In the genomic region with DNA sequence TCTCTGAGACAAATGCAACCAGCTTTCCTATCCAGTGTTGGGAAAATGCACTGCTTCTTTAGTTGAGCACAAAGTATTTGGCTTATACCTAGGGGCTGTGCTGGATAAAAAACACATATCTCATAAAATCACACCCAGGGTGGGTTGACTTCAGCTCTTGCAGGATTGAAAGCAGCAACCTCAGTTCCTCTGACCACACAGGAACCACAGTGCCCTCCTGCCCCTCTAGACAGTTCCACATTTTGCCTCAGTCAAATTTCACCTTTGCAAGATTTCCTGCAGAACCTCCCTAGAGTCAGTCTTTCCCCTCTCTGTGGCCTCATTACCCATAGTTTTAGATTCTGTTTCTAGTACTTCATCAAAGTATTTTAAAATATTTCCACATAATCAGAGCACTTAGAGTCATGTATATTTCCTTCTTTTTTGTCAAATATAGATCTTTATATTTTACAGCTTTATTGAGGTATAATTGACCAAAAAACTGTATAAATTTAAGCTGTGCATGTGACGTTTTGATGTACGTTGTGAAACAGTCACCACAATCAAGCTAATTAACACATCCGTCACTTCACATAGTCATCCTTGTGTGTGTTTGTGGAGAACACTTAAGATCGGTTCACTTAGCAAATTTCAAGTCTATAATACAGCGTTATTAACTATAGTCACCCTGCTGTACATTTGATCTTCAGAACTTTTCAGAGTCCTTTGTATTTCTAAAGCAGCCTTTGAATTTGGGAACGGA, we compare ENCODE assay signal across 9 cellular contexts. TPM values are rescaled to one million over a fixed set of nuclear protein-coding genes. Genes with fewer than 3 reads are reported as not detected.
DNase-seq lines count a peak whose midpoint lies in the region; ATAC-seq, FAIRE-seq and TF ChIP-seq lines count a peak whose summit lies in the region.
"Had no signal": no experiment of that assay in that cellular context is flagged by ENCODE, and none has a peak within 500 bp of the region (broad histone marks: within the 10 kb centered on the region; RNA-seq: fewer than 3 reads in every experiment).

No MANE protein-coding gene starts in this region.

- H3K36me3 ChIP-seq in Karpas-422 (ENCODE audit: insufficient read depth, low read length): no peaks in the 10 kb centered on the region
- no peaks in the 10 kb centered on the region for H3K36me3 ChIP-seq in kidney (ENCODE audit: control insufficient read depth in 1 of 2, insufficient read depth in 2 of 2, low read length in 2 of 2)
- H3K36me3 ChIP-seq in spleen: no peaks in the 10 kb centered on the region
- H3K36me3 ChIP-seq: upper lobe of left lung had no signal

- H3K27me3 Mint-ChIP-seq in naive B cell: no peaks in the 10 kb centered on the region
- peaks cover 41% of the 10 kb centered on the region for H3K27me3 Mint-ChIP-seq in mesothelial cell of epicardium (ENCODE audit: low read depth)

- H2AFZ ChIP-seq in Karpas-422 (ENCODE audit: low read length): no peak overlapping the region

- ATAC-seq in GM18868 (IDR thresholded peaks at IDR 0.05; ENCODE audit: unreplicated experiment) (peak; percentile 56), GM21786 (IDR thresholded peaks at IDR 0.05; ENCODE audit: unreplicated experiment) (peak; percentile 82), naive B cell (ENCODE audit: low read depth in 2 of 2) (peak; percentile 87)

- no peak for TF ChIP-seq CTCF in mesothelial cell of epicardium (IDR thresholded peaks at IDR 0.05; ENCODE audit: unreplicated experiment)
- TF ChIP-seq CTCF in kidney (IDR thresholded peaks at IDR 0.05; ENCODE audit: borderline replicate concordance, extremely low read depth, insufficient read depth): no peak
- no peak for TF ChIP-seq CTCF in spleen (IDR thresholded peaks at IDR 0.05 in 8 of 11, conservative IDR thresholded peaks at IDR 0.05 in 3 of 11)

- peaks cover 14% of the 10 kb centered on the region for H3K4me1 ChIP-seq in Karpas-422 (ENCODE audit: low read length)
- no peaks in the 10 kb centered on the region for H3K4me1 ChIP-seq in kidney (ENCODE audit: control insufficient read depth in 1 of 2, insufficient read depth in 1 of 2, low read depth in 1 of 2, low read length in 2 of 2)
- H3K4me1 ChIP-seq in spleen: peaks cover 4 to 69% (median 33%) of the 10 kb centered on the region in 6 donors

- H3K9me3 ChIP-seq in Karpas-422 (ENCODE audit: low read length): no peaks in the 10 kb centered on the region
- H3K9me3 ChIP-seq in kidney (ENCODE audit: control insufficient read depth in 1 of 2, low read length in 2 of 2): peaks cover 0 to 6% of the 10 kb centered on the region in 2 donors
- H3K9me3 ChIP-seq in spleen: peaks cover 0 to 9% (median 2%) of the 10 kb centered on the region in 8 donors

- 24 to 46% (median 33%) methylated on average over 6 of the region's 6 CpGs for WGBS in spleen, 5 donors

- H3K36me3 Mint-ChIP-seq in naive B cell (no peaks in the 10 kb centered on the region), mesothelial cell of epicardium (no peaks in the 10 kb centered on the region)

- H3K9me2 ChIP-seq in Karpas-422 (replicated peaks; ENCODE audit: insufficient read depth, low read length): no peaks in the 10 kb centered on the region

- H3K4me3 ChIP-seq in Karpas-422 (ENCODE audit: low read length) (no peak overlapping the region), kidney (ENCODE audit: low read length in 2 of 2) (no peak overlapping the region), spleen (peak overlapping the region in 1 of 8 donors; percentile 1)
- H3K4me3 ChIP-seq: upper lobe of left lung had no signal

- peaks cover 0 to 9% (median 6%) of the 10 kb centered on the region in 7 donors for H3K9me3 Mint-ChIP-seq in naive B cell
- H3K9me3 Mint-ChIP-seq in mesothelial cell of epicardium: peaks cover 4% of the 10 kb centered on the region

- H3K9ac ChIP-seq in Karpas-422 (ENCODE audit: low read length) (no peak overlapping the region), kidney (ENCODE audit: low read length in 2 of 2) (no peak overlapping the region)

- intact Hi-C loops in kidney (cut with DNase I): no loop called here
- intact Hi-C loops in spleen (cut with DNase I; ENCODE audit: low total_unique reads): no loop called here

- H3K27ac ChIP-seq in Karpas-422 (ENCODE audit: low read length) (no peak overlapping the region), kidney (ENCODE audit: low read depth in 2 of 2, low read length in 2 of 2) (no peak overlapping the region), spleen (peak overlapping the region in 2 of 8 donors; percentile 3 to 37)
- H3K27ac ChIP-seq: upper lobe of left lung had no signal

- no peak overlapping the region for H3K4me2 ChIP-seq in Karpas-422 (ENCODE audit: low read depth, low read length, poor library complexity, severe bottlenecking)

- FAIRE-seq in kidney (lab: Jason Lieb, UNC): no peak
- FAIRE-seq: endometrium had no signal

- no peaks in the 10 kb centered on the region for H3K79me2 ChIP-seq in Karpas-422 (ENCODE audit: low read length)

- peak overlapping the region in 2 of 6 donors; percentile 39 to 40 for H3K27ac Mint-ChIP-seq in naive B cell
- H3K27ac Mint-ChIP-seq in mesothelial cell of epicardium: no peak overlapping the region

- peak; percentile 76 for DNase-seq in Karpas-422
- peak; percentile 45 for DNase-seq in naive B cell
- no peak for DNase-seq in mesothelial cell of epicardium (ENCODE audit: low spot score in 2 of 2, unreplicated experiment in 2 of 2)
- DNase-seq in kidney: no peak
- DNase-seq in spleen: no peak
- DNase-seq: upper lobe of left lung had no signal

- H3K27me3 ChIP-seq in Karpas-422 (ENCODE audit: low read length) (no peaks in the 10 kb centered on the region; the same call in 1 of the 2 replicates), spleen (replicated peaks in 1 of 7) (no peaks in the 10 kb centered on the region)
- H3K27me3 ChIP-seq: upper lobe of left lung had no signal

- TF ChIP-seq POLR2A in spleen (IDR thresholded peaks at IDR 0.05): no peak

- H3K4me3 Mint-ChIP-seq in naive B cell: peak overlapping the region; percentile 13 to 84 (median 60)
- H3K4me3 Mint-ChIP-seq in mesothelial cell of epicardium: no peak overlapping the region

- no peaks in the 10 kb centered on the region for H4K20me1 ChIP-seq in Karpas-422 (ENCODE audit: insufficient read depth, low read depth, low read length)

- H3K4me1 Mint-ChIP-seq in naive B cell: peaks cover 35 to 56% (median 41%) of the 10 kb centered on the region in 3 donors
- no peaks in the 10 kb centered on the region for H3K4me1 Mint-ChIP-seq in mesothelial cell of epicardium

RNA-seq across cellular contexts. Expression of a gene that starts 37.0 kb away (rescaled TPM):
- total RNA-seq in Karpas-422 (2014; rRNA removed; shearing (Covaris generic); ENCODE audit: low replicate concordance): 0.41 TPM in 1 of 2 replicates, not detected in the other
- 1 to 10 TPM; 1.7 to 8.6 (median 3.5) TPM for polyA plus RNA-seq in naive B cell (ENCODE audit: low read depth in 6 of 6)
- 16.9 to 21.9 TPM (median 20.0 TPM) in 3 replicates for total RNA-seq in mesothelial cell of epicardium
- total RNA-seq in kidney: 1.6 TPM
- polyA plus RNA-seq in kidney (ENCODE audit: insufficient read depth, low read depth, low replicate concordance): 0.30 TPM
- total RNA-seq in spleen: 10 to 100 TPM in 2 of 7 donors, 1 to 10 TPM in 4, under 1 TPM in 1; 0.94 to 16.8 (median 3.3) TPM
- 1 to 10 TPM; 1.5 to 6.3 (median 3.1) TPM for polyA plus RNA-seq in spleen

RNA-seq across cellular contexts. Expression of a gene that starts 48.6 kb away (rescaled TPM):
- 16.4 and 16.5 TPM in 2 replicates for total RNA-seq in Karpas-422 (2014; rRNA removed; shearing (Covaris generic); ENCODE audit: low replicate concordance)
- polyA plus RNA-seq in naive B cell (ENCODE audit: low read depth in 6 of 6) (1 to 10 TPM; 1.4 to 4.9 (median 3.8) TPM), kidney (ENCODE audit: insufficient read depth, low read depth, low replicate concordance) (13.0 TPM), spleen (10 to 100 TPM in 2 of 3 donors, 1 to 10 TPM in 1; 9.0 to 12.9 (median 10.3) TPM)
- total RNA-seq in mesothelial cell of epicardium (20.1 to 21.0 TPM (median 20.3 TPM) in 3 replicates), kidney (18.5 TPM), spleen (10 to 100 TPM; 16.3 to 21.2 (median 19.7) TPM)

Comparison
In these comparisons a context has a peak if more than half of its experiments do, and no peak if none do; other contexts are left out.
1. DNase-seq: peak in Karpas-422 (single experiment) and naive B cell (single experiment); none in mesothelial cell of epicardium (0 of 2), kidney (single experiment) and spleen (single experiment).
2. Peak in every context shown above with its lines, with median percentiles within 50 percentile points of each other: ATAC-seq.